In the genomic region with DNA sequence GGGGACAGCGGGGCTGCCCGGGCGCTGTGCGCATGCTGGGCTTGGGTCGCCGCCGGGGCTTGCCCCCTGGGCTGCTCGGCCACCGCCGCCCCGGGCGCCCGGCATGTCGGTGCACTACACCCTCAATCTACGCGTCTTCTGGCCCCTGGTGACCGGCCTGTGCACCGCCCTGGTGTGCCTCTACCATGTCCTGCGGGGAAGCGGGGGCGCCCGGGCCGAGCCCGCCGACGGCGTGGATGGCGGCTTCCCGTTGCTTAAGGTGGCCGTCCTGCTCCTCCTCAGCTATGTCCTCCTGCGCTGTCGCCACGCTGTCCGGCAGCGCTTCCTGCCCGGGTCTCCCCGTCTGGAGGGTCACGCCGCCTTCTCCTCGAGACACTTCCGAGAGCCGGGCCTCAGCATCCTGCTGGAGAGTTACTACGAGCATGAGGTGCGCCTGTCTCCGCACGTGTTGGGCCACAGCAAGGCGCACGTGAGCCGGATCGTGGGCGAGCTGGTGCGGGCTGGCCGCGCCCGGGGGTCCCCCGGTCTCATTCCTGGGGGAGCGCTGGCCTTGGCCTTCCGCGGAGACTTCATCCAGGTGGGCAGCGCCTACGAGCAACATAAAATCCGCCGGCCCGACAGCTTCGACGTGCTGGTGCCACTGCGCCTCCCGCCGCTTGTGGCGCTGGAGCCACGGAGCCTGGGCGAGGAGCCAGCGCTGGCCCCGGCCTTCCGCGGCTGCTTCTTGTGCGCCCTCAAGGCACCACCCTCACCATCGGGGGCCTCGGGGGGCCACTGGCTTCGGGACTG, we compare ENCODE assay signal across 8 cellular contexts. TPM values are rescaled to one million over a fixed set of nuclear protein-coding genes. Genes with fewer than 3 reads are reported as not detected.
DNase-seq lines count a peak whose midpoint lies in the region; TF ChIP-seq lines count a peak whose summit lies in the region.

No MANE protein-coding gene starts in this region.

- 3 to 12% (median 9%) methylated on average over 12 to 80 of the region's 80 CpGs for WGBS in stomach, 5 donors

- H3K27me3 ChIP-seq in kidney epithelial cell (ENCODE audit: control insufficient read depth, insufficient read depth, low read length) (no peaks in the 10 kb centered on the region), stomach (no peaks in the 10 kb centered on the region)

- TF ChIP-seq CTCF in kidney epithelial cell (IDR thresholded peaks at IDR 0.05; ENCODE audit: insufficient read depth, low read length, poor library complexity, severe bottlenecking) (no peak), stomach (IDR thresholded peaks at IDR 0.05) (peak in 2 of 7 experiments; percentile 23 to 26)

- DNase-seq in NCI-H2029 (lab: John Stamatoyannopoulos, UW), result peak; percentile 62
- no peak for DNase-seq in NCI-H2029 treated with DMSO at 0.1 percent for 48 hours (lab: John Stamatoyannopoulos, UW)
- peak; percentile 58 for DNase-seq in LHCN-M2 (ENCODE audit: low read depth)
- peak in 1 of 61 donors; percentile 19 for DNase-seq in caudate nucleus (lab: John Stamatoyannopoulos, UW)
- DNase-seq in kidney epithelial cell (ENCODE audit: low read depth), result no peak
- DNase-seq in stomach, result peak; percentile 61
- DNase-seq in medulla oblongata (ENCODE audit: extremely low spot score), result no peak
- DNase-seq in globus pallidus (ENCODE audit: low spot score), result no peak

- no peak for TF ChIP-seq EP300 in stomach (IDR thresholded peaks at IDR 0.05)

- H3K4me3 ChIP-seq in kidney epithelial cell (ENCODE audit: low read depth, low read length) (peak overlapping the region; percentile 47), stomach (peak overlapping the region; percentile 74 to 83 (median 80))

- H3K4me1 ChIP-seq in stomach, result peaks cover 62 to 83% (median 75%) of the 10 kb centered on the region in 4 donors

- H3K27ac ChIP-seq in caudate nucleus (ENCODE audit: low read depth, low read length) (peak overlapping the region; percentile 59), stomach (peak overlapping the region; percentile 94 to 98 (median 96))

- no peaks in the 10 kb centered on the region for H3K9me3 ChIP-seq in stomach

- no peak for TF ChIP-seq POLR2A in stomach (IDR thresholded peaks at IDR 0.05)

- no peaks in the 10 kb centered on the region for H3K36me3 ChIP-seq in kidney epithelial cell (ENCODE audit: control insufficient read depth, insufficient read depth, low read length)
- peaks cover 8 to 21% (median 14%) of the 10 kb centered on the region in 4 donors for H3K36me3 ChIP-seq in stomach

- intact Hi-C loops in stomach (cut with DNase I; ENCODE audit: low total_unique reads), result no loop called here

RNA-seq across cellular contexts. Expression of a gene that starts 0.8 kb away (rescaled TPM):
- 37.9 and 42.3 TPM in 2 replicates for total RNA-seq in LHCN-M2 (2014; rRNA removed)
- polyA plus RNA-seq in LHCN-M2 (2012), result 8.9 TPM
- total RNA-seq in kidney epithelial cell, result 71.8 and 90.2 TPM in 2 replicates
- total RNA-seq in stomach, result 10 to 100 TPM; 10.3 to 48.7 (median 36.8) TPM
- polyA plus RNA-seq in stomach, result 10 to 100 TPM in 1 of 3 donors, 1 to 10 TPM in 2; 7.6 to 14.1 (median 9.9) TPM

RNA-seq across cellular contexts. Expression of a gene that starts 47.1 kb away (rescaled TPM):
- 11.9 and 17.8 TPM in 2 replicates for total RNA-seq in LHCN-M2 (2014; rRNA removed)
- 11.2 TPM for polyA plus RNA-seq in LHCN-M2 (2012)
- 20.1 and 22.0 TPM in 2 replicates for total RNA-seq in kidney epithelial cell
- total RNA-seq in stomach, result 10 to 100 TPM in 4 of 5 donors, 1 to 10 TPM in 1; 5.8 to 59.4 (median 31.5) TPM
- polyA plus RNA-seq in stomach, result 10 to 100 TPM; 11.1 to 13.3 (median 11.3) TPM

RNA-seq across cellular contexts. Expression of a gene that starts 53.5 kb away (rescaled TPM):
- 0.45 TPM in 1 of 2 replicates, not detected in the other for total RNA-seq in LHCN-M2 (2014; rRNA removed)
- polyA plus RNA-seq in LHCN-M2 (2012), result 0.09 TPM
- 0.62 and 0.63 TPM in 2 replicates for total RNA-seq in kidney epithelial cell
- 10 to 100 TPM in 4 of 5 donors, 1 to 10 TPM in 1; 8.1 to 37.1 (median 18.7) TPM for total RNA-seq in stomach
- polyA plus RNA-seq in stomach, result 1 to 10 TPM; 2.9 to 4.4 (median 3.4) TPM

Comparison
In these comparisons a context has a peak if more than half of its experiments do, and no peak if none do; other contexts are left out.
1. DNase-seq: peak in NCI-H2029 (single experiment), LHCN-M2 (single experiment) and stomach (single experiment); none in NCI-H2029 treated with DMSO at 0.1 percent for 48 hours (single experiment), kidney epithelial cell (single experiment), medulla oblongata (single experiment) and globus pallidus (single experiment).